In genomic region chr17:3528604-3529511, GRCh38 we compare ENCODE assay signal across 14 cellular contexts. TPM values are rescaled to one million over a fixed set of nuclear protein-coding genes. Genes with fewer than 3 reads are reported as not detected.
DNase-seq lines count a peak whose midpoint lies in the region; ATAC-seq, FAIRE-seq and TF ChIP-seq lines count a peak whose summit lies in the region.
"Had no signal": no experiment of that assay in that cellular context is flagged by ENCODE, and none has a peak within 500 bp of the region (broad histone marks: within the 10 kb centered on the region; RNA-seq: fewer than 3 reads in every experiment).

No MANE protein-coding gene starts in this region.

- TF ChIP-seq POLR2A in HepG2 (IDR thresholded peaks at IDR 0.05; ENCODE audit: insufficient read depth in 1 of 2, low read depth in 2 of 2, low read length in 2 of 2), result no peak
- no peak for TF ChIP-seq POLR2A in right lobe of liver (IDR thresholded peaks at IDR 0.05)

- in situ Hi-C loops in HepG2 (cut with HindIII; ENCODE audit: extremely low pct_ligation_motif_present, low pct_unique_long_range_greater_than_20kb), result no loop called here

- no peaks in the 10 kb centered on the region for H3F3A ChIP-seq in MM.1S (ENCODE audit: insufficient read depth, low read length)

- H3K36me3 ChIP-seq in HepG2 (replicated peaks in 1 of 2; ENCODE audit: control insufficient read depth in 1 of 2, insufficient read depth in 2 of 2, low read length in 2 of 2) (no peaks in the 10 kb centered on the region), right lobe of liver (no peaks in the 10 kb centered on the region), mesodermal cell (ENCODE audit: control insufficient read depth, insufficient read depth, low read length) (no peaks in the 10 kb centered on the region), MM.1S (replicated peaks; ENCODE audit: insufficient read depth, low read length) (peaks cover 5% of the 10 kb centered on the region; the same call in 1 of the 2 replicates)
- H3K36me3 ChIP-seq: uterus had no signal

- H3K27ac ChIP-seq in HepG2 (ENCODE audit: extremely low read length, insufficient read depth, low read length), result no peak overlapping the region
- H3K27ac ChIP-seq in right lobe of liver, result no peak overlapping the region
- peak overlapping the region; percentile 97 for H3K27ac ChIP-seq in cingulate gyrus (ENCODE audit: low read depth, low read length)
- H3K27ac ChIP-seq in mesodermal cell (ENCODE audit: low read depth, low read length, severe bottlenecking), result peak overlapping the region; percentile 10
- H3K27ac ChIP-seq in MM.1S (ENCODE audit: low read length), result no peak overlapping the region
- H3K27ac ChIP-seq: uterus had no signal

- H3K9ac ChIP-seq in HepG2 (ENCODE audit: insufficient read depth, low read depth, low read length) (no peak overlapping the region), MM.1S (ENCODE audit: low read length) (no peak overlapping the region)

- H3K27me3 ChIP-seq in HepG2 (ENCODE audit: control insufficient read depth in 1 of 2, insufficient read depth in 2 of 2, low read length in 2 of 2) (no peaks in the 10 kb centered on the region), right lobe of liver (no peaks in the 10 kb centered on the region), MM.1S (replicated peaks; ENCODE audit: insufficient read depth, low read length) (no peaks in the 10 kb centered on the region)
- H3K27me3 ChIP-seq: body of pancreas, uterus had no signal

- TF ChIP-seq CTCF in HepG2 (CRISPR knock-in tag; IDR thresholded peaks at IDR 0.05) (no peak), right lobe of liver (IDR thresholded peaks at IDR 0.05) (no peak), MM.1S (IDR thresholded peaks at IDR 0.05; ENCODE audit: low read length) (no peak)

- no TSS peak for BruUV-seq in HepG2 (replicated peaks; lab: Mats Ljungman, UMichigan)

- no peaks in the 10 kb centered on the region for H3K79me2 ChIP-seq in HepG2 (ENCODE audit: insufficient read depth, low read length)
- no peaks in the 10 kb centered on the region for H3K79me2 ChIP-seq in MM.1S (ENCODE audit: low read length)

- FAIRE-seq in HepG2 (lab: Jason Lieb, UNC), result no peak

- ATAC-seq in HepG2, result peak; percentile 14
- ATAC-seq in right lobe of liver, result no peak
- ATAC-seq: natural killer cell treated with Interleukin-12 subunit alpha and Interleukin-12 subunit beta and Interleukin-15 and Interleukin-18, amount 100 ng/mL, for 72 hours had no signal

- H3K9me2 ChIP-seq in MM.1S (replicated peaks; ENCODE audit: insufficient read depth, low read length), result no peaks in the 10 kb centered on the region

- DNase-seq in HepG2 (ENCODE audit: low spot score) (no peak), right lobe of liver (no peak), cerebellar cortex (ENCODE audit: low spot score) (no peak), 8988T (no peak), MM.1S (no peak)
- DNase-seq in activated naive CD4-positive, alpha-beta T cell (lab: John Stamatoyannopoulos, UW), result no peak
- DNase-seq: activated CD4-positive, alpha-beta T cell treated with anti-CD3 and anti-CD28 coated beads for 1 hour; activated T-cell treated with anti-CD3 and anti-CD28 coated beads, Interleukin-2, amount 50 U/mL, for 24 hours; body of pancreas; NCI-H2029 treated with DMSO at 0.1 percent for 48 hours; uterus had no signal

- H3K9me3 ChIP-seq in HepG2 (ENCODE audit: low read length) (no peaks in the 10 kb centered on the region), right lobe of liver (no peaks in the 10 kb centered on the region), mesodermal cell (ENCODE audit: control insufficient read depth, low read length) (no peaks in the 10 kb centered on the region), MM.1S (replicated peaks; ENCODE audit: insufficient read depth, low read length) (no peaks in the 10 kb centered on the region)
- H3K9me3 ChIP-seq: body of pancreas, uterus had no signal

- WGBS in HepG2 (ENCODE audit: low lambda C conversion rate), result 59% methylated on average over 19 of the region's 21 CpGs
- 68% methylated on average over 12 of the region's 21 CpGs for WGBS in right lobe of liver (ENCODE audit: insufficient coverage, low coverage, low lambda C conversion rate, missing lambda C conversion rate)
- WGBS in mesodermal cell (ENCODE audit: insufficient coverage in 2 of 2), 2 experiments, result 50 to 53% methylated on average over 13 to 15 of the region's 21 CpGs

- TF ChIP-seq EP300 in HepG2 (IDR thresholded peaks at IDR 0.05; ENCODE audit: low read depth in 2 of 2, low read length in 2 of 2), result no peak
- no peak for TF ChIP-seq EP300 in HepG2 (CRISPR knock-in tag; IDR thresholded peaks at IDR 0.05; ENCODE audit: borderline replicate concordance)

- H2AFZ ChIP-seq in HepG2 (ENCODE audit: low read length) (no peak overlapping the region), MM.1S (ENCODE audit: low read length) (no peak overlapping the region)

- POLR2A ChIA-PET in HepG2 (lab: Yijun Ruan, JAX), result no interaction called here

- no peak overlapping the region for H3K4me3 ChIP-seq in HepG2 (replicated peaks in 1 of 3; ENCODE audit: insufficient read depth in 1 of 3, low read depth in 2 of 3, low read length in 3 of 3)
- no peak overlapping the region for H3K4me3 ChIP-seq in right lobe of liver
- no peak overlapping the region for H3K4me3 ChIP-seq in mesodermal cell (ENCODE audit: extremely low read depth, insufficient read depth, low read length, poor library complexity, severe bottlenecking)
- no peak overlapping the region for H3K4me3 ChIP-seq in MM.1S (ENCODE audit: low read length)
- H3K4me3 ChIP-seq: body of pancreas, uterus had no signal

- no peak for TF ChIP-seq RAD21 in HepG2 (CRISPR knock-in tag; IDR thresholded peaks at IDR 0.05)

- CTCF ChIA-PET in HepG2 (lab: Yijun Ruan, JAX; ENCODE audit: low intra/inter-chr PET ratio, low total read pairs), result no interaction called here

- intact Hi-C loops in HepG2 (cut with micrococcal nuclease; ENCODE audit: unreplicated experiment) (no loop called here), right lobe of liver (cut with DNase I) (no loop called here)

- H3K4me2 ChIP-seq in HepG2 (ENCODE audit: low read depth, low read length), result 0 out of 2 replicates have a peak overlapping the region, but pooled peaks have one; percentile 6
- no peak overlapping the region for H3K4me2 ChIP-seq in MM.1S (ENCODE audit: low read depth, low read length)

- H3K4me1 ChIP-seq in HepG2 (ENCODE audit: insufficient read depth, low read length) (peaks cover 34% of the 10 kb centered on the region), right lobe of liver (no peaks in the 10 kb centered on the region), mesodermal cell (ENCODE audit: control insufficient read depth, insufficient read depth, low read length, poor library complexity, severe bottlenecking) (peaks cover 20% of the 10 kb centered on the region), MM.1S (ENCODE audit: low read length) (no peaks in the 10 kb centered on the region)
- H3K4me1 ChIP-seq: body of pancreas, uterus had no signal

- H4K20me1 ChIP-seq in HepG2 (ENCODE audit: insufficient read depth, low read length) (no peaks in the 10 kb centered on the region), MM.1S (ENCODE audit: insufficient read depth, low read length) (no peaks in the 10 kb centered on the region)

RNA-seq across cellular contexts. Expression of gene TRPV3, which starts 28.8 kb away (rescaled TPM):
- total RNA-seq in HepG2 (2016; rRNA removed; fragmentation: Illumina TruSeq; extraction: Trizol) (0.46 and 1.0 TPM in 2 replicates), right lobe of liver (1 to 10 TPM in 1 of 6 experiments, under 1 TPM in 4, not detected in 1; 0.12 to 2.1 (median 0.37) TPM)
- total RNA-seq in HepG2 (2016; cell fraction: cytosol; rRNA removed; fragmentation: Illumina TruSeq; extraction: Trizol; ENCODE audit: low read depth), result 0.10 and 0.18 TPM in 2 replicates
- 0.65 and 0.82 TPM in 2 replicates for total RNA-seq in HepG2 (2016; cell fraction: insoluble cytoplasmic fraction; rRNA removed; fragmentation: Illumina TruSeq; extraction: Trizol)
- total RNA-seq in HepG2 (2016; cell fraction: membrane; rRNA removed; fragmentation: Illumina TruSeq; extraction: Trizol), result 0.14 and 0.34 TPM in 2 replicates
- 0.81 and 1.5 TPM in 2 replicates for total RNA-seq in HepG2 (2016; cell fraction: nucleus; rRNA removed; fragmentation: Illumina TruSeq; extraction: Trizol)
- 0.40 and 0.90 TPM in 2 replicates for polyA plus RNA-seq in HepG2 (2011; rRNA removed)
- 0.41 and 0.43 TPM in 2 replicates for polyA plus RNA-seq in HepG2 (2011; cell fraction: cytosol; rRNA removed)
- polyA plus RNA-seq in HepG2 (2011; cell fraction: nucleus; rRNA removed), result 1.8 and 2.7 TPM in 2 replicates
- polyA plus RNA-seq in HepG2 (2012), result 0.35 and 0.36 TPM in 2 replicates
- polyA plus RNA-seq in HepG2 (2016; cell fraction: cytosol; fragmentation: Illumina TruSeq; extraction: Trizol; ENCODE audit: low read depth), result 0.03 and 0.05 TPM in 2 replicates
- 0.23 and 0.37 TPM in 2 replicates for polyA plus RNA-seq in HepG2 (2016; cell fraction: insoluble cytoplasmic fraction; fragmentation: Illumina TruSeq; extraction: Trizol; ENCODE audit: low read depth)
- 0.09 and 0.27 TPM in 2 replicates for polyA plus RNA-seq in HepG2 (2016; cell fraction: membrane; fragmentation: Illumina TruSeq; extraction: Trizol; ENCODE audit: low read depth)
- 1.4 and 2.5 TPM in 2 replicates for polyA plus RNA-seq in HepG2 (2016; cell fraction: nucleus; fragmentation: Illumina TruSeq; extraction: Trizol; ENCODE audit: insufficient read depth, low read depth)
- 0.07 and 0.92 TPM in 2 replicates for polyA minus RNA-seq in HepG2 (2011; rRNA and poly(A)+ RNA removed; ENCODE audit: low replicate concordance)
- 1.2 TPM in 1 of 2 replicates, not detected in the other for polyA minus RNA-seq in HepG2 (2011; cell fraction: cytosol; rRNA and poly(A)+ RNA removed)
- 0.99 and 1.2 TPM in 2 replicates for polyA minus RNA-seq in HepG2 (2011; cell fraction: nucleus; rRNA and poly(A)+ RNA removed)
- 1.7 TPM for polyA plus RNA-seq in mesodermal cell (2013, experiment 1 of 2)
- 1.6 TPM for polyA plus RNA-seq in mesodermal cell (2013, experiment 2 of 2)

RNA-seq across cellular contexts. Expression of gene ASPA, which starts 53.1 kb away (rescaled TPM):
- total RNA-seq in HepG2 (2016; rRNA removed; fragmentation: Illumina TruSeq; extraction: Trizol) (not detected in 2 replicates), right lobe of liver (1 to 10 TPM; 1.7 to 6.0 (median 4.2) TPM)
- total RNA-seq in HepG2 (2016; cell fraction: cytosol; rRNA removed; fragmentation: Illumina TruSeq; extraction: Trizol; ENCODE audit: low read depth), result not detected in 2 replicates
- total RNA-seq in HepG2 (2016; cell fraction: insoluble cytoplasmic fraction; rRNA removed; fragmentation: Illumina TruSeq; extraction: Trizol), result not detected in 2 replicates
- total RNA-seq in HepG2 (2016; cell fraction: membrane; rRNA removed; fragmentation: Illumina TruSeq; extraction: Trizol), result not detected in 2 replicates
- total RNA-seq in HepG2 (2016; cell fraction: nucleus; rRNA removed; fragmentation: Illumina TruSeq; extraction: Trizol), result not detected in 2 replicates
- polyA plus RNA-seq in HepG2 (2011; rRNA removed), result not detected in 2 replicates
- polyA plus RNA-seq in HepG2 (2011; cell fraction: cytosol; rRNA removed), result 0.01 TPM in 1 of 2 replicates, not detected in the other
- polyA plus RNA-seq in HepG2 (2011; cell fraction: nucleus; rRNA removed), result not detected in 2 replicates
- 0.09 and 0.13 TPM in 2 replicates for polyA plus RNA-seq in HepG2 (2012)
- not detected in 2 replicates for polyA plus RNA-seq in HepG2 (2016; cell fraction: cytosol; fragmentation: Illumina TruSeq; extraction: Trizol; ENCODE audit: low read depth)
- not detected in 2 replicates for polyA plus RNA-seq in HepG2 (2016; cell fraction: insoluble cytoplasmic fraction; fragmentation: Illumina TruSeq; extraction: Trizol; ENCODE audit: low read depth)
- not detected in 2 replicates for polyA plus RNA-seq in HepG2 (2016; cell fraction: membrane; fragmentation: Illumina TruSeq; extraction: Trizol; ENCODE audit: low read depth)
- not detected in 2 replicates for polyA plus RNA-seq in HepG2 (2016; cell fraction: nucleus; fragmentation: Illumina TruSeq; extraction: Trizol; ENCODE audit: insufficient read depth, low read depth)
- polyA minus RNA-seq in HepG2 (2011; rRNA and poly(A)+ RNA removed; ENCODE audit: low replicate concordance), result 0.02 TPM in 1 of 2 replicates, not detected in the other
- not detected in 2 replicates for polyA minus RNA-seq in HepG2 (2011; cell fraction: cytosol; rRNA and poly(A)+ RNA removed)
- not detected in 2 replicates for polyA minus RNA-seq in HepG2 (2011; cell fraction: nucleus; rRNA and poly(A)+ RNA removed)
- polyA plus RNA-seq in mesodermal cell (2013, experiment 1 of 2), result not detected
- not detected for polyA plus RNA-seq in mesodermal cell (2013, experiment 2 of 2)
- total RNA-seq: natural killer cell treated with Interleukin-12 subunit alpha and Interleukin-12 subunit beta and Interleukin-15 and Interleukin-18, amount 100 ng/mL, for 72 hours had no signal

RNA-seq across cellular contexts. Expression of gene SPATA22, which starts 57.2 kb away (rescaled TPM):
- total RNA-seq in HepG2 (2016; rRNA removed; fragmentation: Illumina TruSeq; extraction: Trizol), result not detected in 2 replicates
- total RNA-seq in HepG2 (2016; cell fraction: cytosol; rRNA removed; fragmentation: Illumina TruSeq; extraction: Trizol; ENCODE audit: low read depth), result not detected in 2 replicates
- 0.24 TPM in 1 of 2 replicates, not detected in the other for total RNA-seq in HepG2 (2016; cell fraction: insoluble cytoplasmic fraction; rRNA removed; fragmentation: Illumina TruSeq; extraction: Trizol)
- not detected in 2 replicates for total RNA-seq in HepG2 (2016; cell fraction: membrane; rRNA removed; fragmentation: Illumina TruSeq; extraction: Trizol)
- total RNA-seq in HepG2 (2016; cell fraction: nucleus; rRNA removed; fragmentation: Illumina TruSeq; extraction: Trizol), result not detected in 2 replicates
- polyA plus RNA-seq in HepG2 (2011; rRNA removed), result not detected in 2 replicates
- not detected in 2 replicates for polyA plus RNA-seq in HepG2 (2011; cell fraction: cytosol; rRNA removed)
- polyA plus RNA-seq in HepG2 (2011; cell fraction: nucleus; rRNA removed), result not detected in 2 replicates
- polyA plus RNA-seq in HepG2 (2012), result not detected in 2 replicates
- polyA plus RNA-seq in HepG2 (2016; cell fraction: cytosol; fragmentation: Illumina TruSeq; extraction: Trizol; ENCODE audit: low read depth), result not detected in 2 replicates
- polyA plus RNA-seq in HepG2 (2016; cell fraction: insoluble cytoplasmic fraction; fragmentation: Illumina TruSeq; extraction: Trizol; ENCODE audit: low read depth), result not detected in 2 replicates
- not detected in 2 replicates for polyA plus RNA-seq in HepG2 (2016; cell fraction: membrane; fragmentation: Illumina TruSeq; extraction: Trizol; ENCODE audit: low read depth)
- not detected in 2 replicates for polyA plus RNA-seq in HepG2 (2016; cell fraction: nucleus; fragmentation: Illumina TruSeq; extraction: Trizol; ENCODE audit: insufficient read depth, low read depth)
- not detected in 2 replicates for polyA minus RNA-seq in HepG2 (2011; rRNA and poly(A)+ RNA removed; ENCODE audit: low replicate concordance)
- not detected in 2 replicates for polyA minus RNA-seq in HepG2 (2011; cell fraction: cytosol; rRNA and poly(A)+ RNA removed)
- polyA minus RNA-seq in HepG2 (2011; cell fraction: nucleus; rRNA and poly(A)+ RNA removed), result not detected in 2 replicates
- not detected for total RNA-seq in right lobe of liver
- polyA plus RNA-seq in mesodermal cell (2013, experiment 1 of 2), result not detected
- polyA plus RNA-seq in mesodermal cell (2013, experiment 2 of 2), result not detected
- total RNA-seq: body of pancreas; natural killer cell treated with Interleukin-12 subunit alpha and Interleukin-12 subunit beta and Interleukin-15 and Interleukin-18, amount 100 ng/mL, for 72 hours had no signal

Comparison
In these comparisons a context has a peak if more than half of its experiments do, and no peak if none do; other contexts are left out.
1. H3K27ac ChIP-seq: peak in cingulate gyrus (single experiment) and mesodermal cell (single experiment); none in HepG2 (single experiment), right lobe of liver (0 of 3) and MM.1S (single experiment).